16 cellular contexts compared by ENCODE assay signal in genomic region chr1:47188901-47189785, GRCh38. TPM values are rescaled to one million over a fixed set of nuclear protein-coding genes. Genes with fewer than 3 reads are reported as not detected.
DNase-seq lines count a peak whose midpoint lies in the region; ATAC-seq, FAIRE-seq and TF ChIP-seq lines count a peak whose summit lies in the region.
"Had no signal": no experiment of that assay in that cellular context is flagged by ENCODE, and none has a peak within 500 bp of the region (broad histone marks: within the 10 kb centered on the region; RNA-seq: fewer than 3 reads in every experiment).

No MANE protein-coding gene starts in this region.

- no peaks in the 10 kb centered on the region for H3K79me2 ChIP-seq in K562 (ENCODE audit: control insufficient read depth, insufficient read depth, low read length)
- no peaks in the 10 kb centered on the region for H3K79me2 ChIP-seq in HepG2 (ENCODE audit: insufficient read depth, low read length)

- H3K27me3 ChIP-seq in K562 (ENCODE audit: control insufficient read depth in 2 of 2, insufficient read depth in 2 of 2, low read length in 2 of 2): no peaks in the 10 kb centered on the region
- no peaks in the 10 kb centered on the region for H3K27me3 ChIP-seq in HepG2 (ENCODE audit: control insufficient read depth in 1 of 2, insufficient read depth in 2 of 2, low read length in 2 of 2)
- no peaks in the 10 kb centered on the region for H3K27me3 ChIP-seq in skeletal muscle tissue (ENCODE audit: control insufficient read depth in 3 of 3, insufficient read depth in 3 of 3, low read length in 3 of 3)
- H3K27me3 ChIP-seq: SJSA1 had no signal

- BruUV-seq in K562 (replicated peaks; lab: Mats Ljungman, UMichigan) (no TSS peak), HepG2 (replicated peaks; lab: Mats Ljungman, UMichigan) (no TSS peak)

- no peak for TF ChIP-seq CTCF in C4-2B (conservative IDR thresholded peaks at IDR 0.05)
- TF ChIP-seq CTCF in K562 (IDR thresholded peaks at IDR 0.05 in 2 of 3, conservative IDR thresholded peaks at IDR 0.05 in 1 of 3; ENCODE audit: insufficient read depth in 2 of 3, low read depth in 1 of 3, low read length in 3 of 3): no peak
- no peak for TF ChIP-seq CTCF in HepG2 (CRISPR knock-in tag; IDR thresholded peaks at IDR 0.05)

- peak overlapping the region; percentile 71 for H3K27ac ChIP-seq in C4-2B
- H3K27ac ChIP-seq in K562 (ENCODE audit: extremely low read depth, low read depth, low read length): no peak overlapping the region
- H3K27ac ChIP-seq in HepG2 (ENCODE audit: extremely low read length, insufficient read depth, low read length): no peak overlapping the region
- peak overlapping the region; percentile 46 for H3K27ac ChIP-seq in skeletal muscle tissue (ENCODE audit: low read depth, low read length)
- H3K27ac ChIP-seq: SJSA1 had no signal

- no peaks in the 10 kb centered on the region for H3K9me3 ChIP-seq in K562 (replicated peaks; ENCODE audit: control insufficient read depth, insufficient read depth, low read depth, low read length)
- no peaks in the 10 kb centered on the region for H3K9me3 ChIP-seq in HepG2 (ENCODE audit: low read length)
- no peaks in the 10 kb centered on the region for H3K9me3 ChIP-seq in skeletal muscle tissue (ENCODE audit: control insufficient read depth in 3 of 3, low read length in 3 of 3)
- H3K9me3 ChIP-seq: SJSA1 had no signal

- TF ChIP-seq EP300 in K562 (IDR thresholded peaks at IDR 0.05; ENCODE audit: low read length) (no peak), HepG2 (IDR thresholded peaks at IDR 0.05; ENCODE audit: low read depth in 2 of 2, low read length in 2 of 2) (no peak), HepG2 (CRISPR knock-in tag; IDR thresholded peaks at IDR 0.05; ENCODE audit: borderline replicate concordance) (no peak)

- no peaks in the 10 kb centered on the region for H3K36me3 Mint-ChIP-seq in T-helper 2 cell treated with Interferon-gamma antibody and Interleukin-4, amounts not matched to agents 5 μg/mL and 100 μg/mL, for 36 hours (ENCODE audit: low read depth)

- H3K4me3 Mint-ChIP-seq in T-helper 2 cell treated with Interferon-gamma antibody and Interleukin-4, amounts not matched to agents 5 μg/mL and 100 μg/mL, for 36 hours: no peak overlapping the region

- no peaks in the 10 kb centered on the region for H3K9me1 ChIP-seq in K562 (ENCODE audit: control insufficient read depth, insufficient read depth, low read length)

- in situ Hi-C loops in K562 (cut with MboI): loop anchor here (10.0 kb wide), 1 partner anchor 516 kb away; no protein-coding TSS in a partner anchor
- in situ Hi-C loops in HepG2 (cut with HindIII; ENCODE audit: extremely low pct_ligation_motif_present, low pct_unique_long_range_greater_than_20kb): loop anchor here (25.0 kb wide), 1 partner anchor 523 kb away; no protein-coding TSS in a partner anchor

- intact Hi-C loops in K562 (cut with micrococcal nuclease): no loop called here
- intact Hi-C loops in HepG2 (cut with micrococcal nuclease; ENCODE audit: unreplicated experiment): no loop called here

- H3K9me3 Mint-ChIP-seq in T-helper 2 cell treated with Interferon-gamma antibody and Interleukin-4, amounts not matched to agents 5 μg/mL and 100 μg/mL, for 36 hours: no peaks in the 10 kb centered on the region

- no peak for FAIRE-seq in K562 (lab: Jason Lieb, UNC)
- no peak for FAIRE-seq in HepG2 (lab: Jason Lieb, UNC)
- FAIRE-seq: TTC549 had no signal

- CTCF ChIA-PET in K562 (lab: Yijun Ruan, JAX; ENCODE audit: low intra/inter-chr PET ratio): no interaction called here
- CTCF ChIA-PET in HepG2 (lab: Yijun Ruan, JAX; ENCODE audit: low intra/inter-chr PET ratio, low total read pairs): no interaction called here

- H3K4me3 ChIP-seq in K562 (no peak overlapping the region), HepG2 (replicated peaks in 1 of 3; ENCODE audit: insufficient read depth in 1 of 3, low read depth in 2 of 3, low read length in 3 of 3) (no peak overlapping the region), skeletal muscle tissue (ENCODE audit: low read length in 3 of 3) (no peak overlapping the region)
- H3K4me3 ChIP-seq: SJSA1 had no signal

- TF ChIP-seq RAD21 in K562 (CRISPR knock-in tag; conservative IDR thresholded peaks at IDR 0.05 in 1 of 2, IDR thresholded peaks at IDR 0.05 in 1 of 2) (no peak), HepG2 (CRISPR knock-in tag; IDR thresholded peaks at IDR 0.05) (no peak)

- H3K36me3 ChIP-seq in K562 (ENCODE audit: control insufficient read depth, insufficient read depth, low read length): no peaks in the 10 kb centered on the region
- no peaks in the 10 kb centered on the region for H3K36me3 ChIP-seq in HepG2 (replicated peaks in 1 of 2; ENCODE audit: control insufficient read depth in 1 of 2, insufficient read depth in 2 of 2, low read length in 2 of 2)
- H3K36me3 ChIP-seq in skeletal muscle tissue (ENCODE audit: control insufficient read depth in 3 of 3, insufficient read depth in 3 of 3, low read length in 3 of 3): no peaks in the 10 kb centered on the region
- H3K36me3 ChIP-seq: SJSA1 had no signal

- ATAC-seq in K562 (no peak), HepG2 (no peak)

- H3K4me1 Mint-ChIP-seq in T-helper 2 cell treated with Interferon-gamma antibody and Interleukin-4, amounts not matched to agents 5 μg/mL and 100 μg/mL, for 36 hours (ENCODE audit: low read depth): peaks cover 1% of the 10 kb centered on the region

- H3K9ac ChIP-seq in K562 (ENCODE audit: insufficient read depth in 1 of 2, low read depth in 2 of 2, low read length in 2 of 2) (peak overlapping the region; percentile 31 to 87; a peak in 2 of 4 replicates), HepG2 (ENCODE audit: insufficient read depth, low read depth, low read length) (no peak overlapping the region), skeletal muscle tissue (ENCODE audit: low read depth in 1 of 3, low read length in 3 of 3) (peak overlapping the region in 1 of 3 donors; percentile 12)

- H4K20me1 ChIP-seq in K562 (replicated peaks; ENCODE audit: control insufficient read depth, insufficient read depth, low read length) (no peaks in the 10 kb centered on the region), HepG2 (ENCODE audit: insufficient read depth, low read length) (no peaks in the 10 kb centered on the region)

- H3K27ac Mint-ChIP-seq in T-helper 2 cell treated with Interferon-gamma antibody and Interleukin-4, amounts not matched to agents 5 μg/mL and 100 μg/mL, for 36 hours: no peak overlapping the region

- WGBS in K562 (ENCODE audit: insufficient coverage, low coverage, missing lambda C conversion rate): 60% methylated on average over 7 of the region's 7 CpGs
- WGBS in HepG2 (ENCODE audit: low lambda C conversion rate): 65% methylated on average over 5 of the region's 7 CpGs

- H2AFZ ChIP-seq in K562 (ENCODE audit: low read depth, low read length): peak overlapping the region; percentile 25
- H2AFZ ChIP-seq in HepG2 (ENCODE audit: low read length): no peak overlapping the region

- H3K4me2 ChIP-seq in K562 (ENCODE audit: insufficient read depth, low read length) (no peak overlapping the region), HepG2 (ENCODE audit: low read depth, low read length) (no peak overlapping the region)

- POLR2A ChIA-PET in K562 (lab: Yijun Ruan, JAX): interaction anchor here (0.8 to 1.7 kb wide), 11 partner anchors 8 to 249 kb away, joined by 3 to 15 read pairs (median 5); partner anchors contain the start of gene FOXD2
- POLR2A ChIA-PET in HepG2 (lab: Yijun Ruan, JAX): interaction anchor here (8.3 kb wide), 1 partner anchor 8 kb away, joined by 168 read pairs; no protein-coding TSS in a partner anchor

- peaks cover 42 to 71% of the 10 kb centered on the region in 2 experiments for H3K4me1 ChIP-seq in K562 (replicated peaks in 1 of 2; ENCODE audit: control insufficient read depth in 2 of 2, insufficient read depth in 2 of 2, low read length in 2 of 2)
- H3K4me1 ChIP-seq in HepG2 (ENCODE audit: insufficient read depth, low read length): peaks cover 93% of the 10 kb centered on the region
- H3K4me1 ChIP-seq in skeletal muscle tissue (ENCODE audit: control insufficient read depth in 3 of 3, insufficient read depth in 3 of 3, low read length in 3 of 3): peaks cover 24 to 38% (median 26%) of the 10 kb centered on the region in 3 donors

- no peak for TF ChIP-seq POLR2A in K562 (conservative IDR thresholded peaks at IDR 0.05)
- no peak for TF ChIP-seq POLR2A in HepG2 (IDR thresholded peaks at IDR 0.05; ENCODE audit: insufficient read depth in 1 of 2, low read depth in 2 of 2, low read length in 2 of 2)

- DNase-seq in K562 (ENCODE audit: extremely low read depth in 1 of 4, low spot score in 3 of 4) (no peak), HepG2 (ENCODE audit: low spot score) (no peak), activated gamma-delta T cell (lab: John Stamatoyannopoulos, UW) (no peak), SW 1271 (lab: John Stamatoyannopoulos, UW) (no peak)
- DNase-seq in stimulated activated CD4-positive, alpha-beta T cell treated with anti-CD3 and anti-CD28 coated beads, Interleukin-4, amount 100 ng/mL, for 24 hours: no peak
- DNase-seq in T-helper 2 cell treated with Interferon-gamma antibody and Interleukin-4, amounts not matched to agents 5 μg/mL and 100 μg/mL, for 36 hours (ENCODE audit: low spot score): no peak
- DNase-seq: activated CD4-positive, alpha-beta T cell treated with anti-CD3 and anti-CD28 coated beads, Interleukin-2, amount 50 U/mL, for 4 hours; dermis blood vessel endothelial cell; NCI-H1694 had no signal

- peaks cover 4% of the 10 kb centered on the region for H3K27me3 Mint-ChIP-seq in T-helper 2 cell treated with Interferon-gamma antibody and Interleukin-4, amounts not matched to agents 5 μg/mL and 100 μg/mL, for 36 hours (ENCODE audit: low read depth)

RNA-seq across cellular contexts. Expression of gene PDZK1IP1, which starts 0.7 kb away (rescaled TPM):
- total RNA-seq in K562 (2011; cell fraction: chromatin; rRNA removed; ENCODE audit: low replicate concordance): 0.74 and 1.0 TPM in 2 replicates
- 0.92 and 1.2 TPM in 2 replicates for total RNA-seq in K562 (2011; cell fraction: nucleolus; rRNA removed)
- 1.1 and 1.2 TPM in 2 replicates for total RNA-seq in K562 (2011; cell fraction: nucleoplasm; rRNA removed)
- total RNA-seq in K562 (2014; rRNA removed): 0.33 and 0.59 TPM in 2 replicates
- total RNA-seq in K562 (2014; rRNA removed; fragmentation: Illumina TruSeq; extraction: Trizol): not detected in 2 replicates
- not detected in 2 replicates for total RNA-seq in K562 (2015; rRNA removed; fragmentation: Illumina TruSeq; extraction: Trizol)
- total RNA-seq in K562 (2021): 0.33 and 0.49 TPM in 2 replicates
- polyA plus RNA-seq in K562 (2011; rRNA removed): 0.17 and 0.64 TPM in 2 replicates
- polyA plus RNA-seq in K562 (2011; cell fraction: cytosol; rRNA removed): 0.68 and 1.0 TPM in 2 replicates
- 0.73 and 1.3 TPM in 2 replicates for polyA plus RNA-seq in K562 (2011; cell fraction: nucleus; rRNA removed)
- polyA plus RNA-seq in K562 (2012): 0.48 and 0.66 TPM in 2 replicates
- polyA plus RNA-seq in K562 (2014; fragmentation: Illumina TruSeq; extraction: Trizol): 0.32 and 0.68 TPM in 2 replicates
- polyA plus RNA-seq in K562 (2014; fragmentation: Nextera tagmentation; extraction: Ambion mirVana): under 1 TPM; 0.45 to 0.55 TPM
- 0.32 and 0.53 TPM in 2 replicates for polyA plus RNA-seq in K562 (2014; rRNA removed)
- polyA minus RNA-seq in K562 (2011; rRNA and poly(A)+ RNA removed): not detected in 2 replicates
- not detected in 2 replicates for polyA minus RNA-seq in K562 (2011; cell fraction: cytosol; rRNA and poly(A)+ RNA removed)
- polyA minus RNA-seq in K562 (2011; cell fraction: nucleus; rRNA and poly(A)+ RNA removed): not detected in 2 replicates
- 0.24 TPM in 1 of 2 replicates, not detected in the other for total RNA-seq in HepG2 (2016; rRNA removed; fragmentation: Illumina TruSeq; extraction: Trizol)
- total RNA-seq in HepG2 (2016; cell fraction: cytosol; rRNA removed; fragmentation: Illumina TruSeq; extraction: Trizol; ENCODE audit: low read depth): not detected in 2 replicates
- total RNA-seq in HepG2 (2016; cell fraction: insoluble cytoplasmic fraction; rRNA removed; fragmentation: Illumina TruSeq; extraction: Trizol): 0.25 and 0.35 TPM in 2 replicates
- not detected in 2 replicates for total RNA-seq in HepG2 (2016; cell fraction: membrane; rRNA removed; fragmentation: Illumina TruSeq; extraction: Trizol)
- not detected in 2 replicates for total RNA-seq in HepG2 (2016; cell fraction: nucleus; rRNA removed; fragmentation: Illumina TruSeq; extraction: Trizol)
- 1.6 TPM in 2 replicates for polyA plus RNA-seq in HepG2 (2011; rRNA removed)
- 1.1 and 2.0 TPM in 2 replicates for polyA plus RNA-seq in HepG2 (2011; cell fraction: cytosol; rRNA removed)
- 0.64 and 0.80 TPM in 2 replicates for polyA plus RNA-seq in HepG2 (2011; cell fraction: nucleus; rRNA removed)
- polyA plus RNA-seq in HepG2 (2012): 2.0 and 2.5 TPM in 2 replicates
- polyA plus RNA-seq in HepG2 (2016; cell fraction: cytosol; fragmentation: Illumina TruSeq; extraction: Trizol; ENCODE audit: low read depth): 0.17 and 0.35 TPM in 2 replicates
- 0.29 TPM in 1 of 2 replicates, not detected in the other for polyA plus RNA-seq in HepG2 (2016; cell fraction: insoluble cytoplasmic fraction; fragmentation: Illumina TruSeq; extraction: Trizol; ENCODE audit: low read depth)
- 0.27 and 0.50 TPM in 2 replicates for polyA plus RNA-seq in HepG2 (2016; cell fraction: membrane; fragmentation: Illumina TruSeq; extraction: Trizol; ENCODE audit: low read depth)
- polyA plus RNA-seq in HepG2 (2016; cell fraction: nucleus; fragmentation: Illumina TruSeq; extraction: Trizol; ENCODE audit: insufficient read depth, low read depth): not detected in 2 replicates
- 0.46 TPM in 1 of 2 replicates, not detected in the other for polyA minus RNA-seq in HepG2 (2011; rRNA and poly(A)+ RNA removed; ENCODE audit: low replicate concordance)
- 1.1 TPM in 1 of 2 replicates, not detected in the other for polyA minus RNA-seq in HepG2 (2011; cell fraction: cytosol; rRNA and poly(A)+ RNA removed)
- not detected in 2 replicates for polyA minus RNA-seq in HepG2 (2011; cell fraction: nucleus; rRNA and poly(A)+ RNA removed)
- not detected for total RNA-seq in skeletal muscle tissue
- total RNA-seq: lung microvascular endothelial cell, NCI-H460, SJSA1 had no signal

RNA-seq across cellular contexts. Expression of gene TAL1, which starts 42.9 kb away (rescaled TPM):
- total RNA-seq in K562 (2011; cell fraction: chromatin; rRNA removed; ENCODE audit: low replicate concordance): 80.8 and 102 TPM in 2 replicates
- 96.7 and 104 TPM in 2 replicates for total RNA-seq in K562 (2011; cell fraction: nucleolus; rRNA removed)
- 105 and 124 TPM in 2 replicates for total RNA-seq in K562 (2011; cell fraction: nucleoplasm; rRNA removed)
- total RNA-seq in K562 (2014; rRNA removed) (59.7 and 103 TPM in 2 replicates), K562 (2014; rRNA removed; fragmentation: Illumina TruSeq; extraction: Trizol) (67.6 and 79.8 TPM in 2 replicates), K562 (2015; rRNA removed; fragmentation: Illumina TruSeq; extraction: Trizol) (63.5 and 68.1 TPM in 2 replicates), K562 (2021) (76.5 and 81.3 TPM in 2 replicates), HepG2 (2016; rRNA removed; fragmentation: Illumina TruSeq; extraction: Trizol) (not detected in 2 replicates), skeletal muscle tissue (3.1 TPM)
- polyA plus RNA-seq in K562 (2011; rRNA removed) (51.1 and 53.3 TPM in 2 replicates), K562 (2014; fragmentation: Illumina TruSeq; extraction: Trizol) (72.3 and 106 TPM in 2 replicates), K562 (2014; fragmentation: Nextera tagmentation; extraction: Ambion mirVana) (10 to 100 TPM; 18.5 to 22.9 TPM), K562 (2014; rRNA removed) (42.7 and 49.5 TPM in 2 replicates), HepG2 (2011; rRNA removed) (0.05 and 0.07 TPM in 2 replicates)
- polyA plus RNA-seq in K562 (2011; cell fraction: cytosol; rRNA removed): 34.3 and 44.4 TPM in 2 replicates
- polyA plus RNA-seq in K562 (2011; cell fraction: nucleus; rRNA removed): 78.7 and 92.4 TPM in 2 replicates
- 53.0 and 55.6 TPM in 2 replicates for polyA plus RNA-seq in K562 (2012)
- polyA minus RNA-seq in K562 (2011; rRNA and poly(A)+ RNA removed): 55.7 and 60.3 TPM in 2 replicates
- polyA minus RNA-seq in K562 (2011; cell fraction: cytosol; rRNA and poly(A)+ RNA removed): 37.3 and 64.4 TPM in 2 replicates
- 55.6 and 91.2 TPM in 2 replicates for polyA minus RNA-seq in K562 (2011; cell fraction: nucleus; rRNA and poly(A)+ RNA removed)
- total RNA-seq in HepG2 (2016; cell fraction: cytosol; rRNA removed; fragmentation: Illumina TruSeq; extraction: Trizol; ENCODE audit: low read depth): not detected in 2 replicates
- total RNA-seq in HepG2 (2016; cell fraction: insoluble cytoplasmic fraction; rRNA removed; fragmentation: Illumina TruSeq; extraction: Trizol): not detected in 2 replicates
- total RNA-seq in HepG2 (2016; cell fraction: membrane; rRNA removed; fragmentation: Illumina TruSeq; extraction: Trizol): not detected in 2 replicates
- not detected in 2 replicates for total RNA-seq in HepG2 (2016; cell fraction: nucleus; rRNA removed; fragmentation: Illumina TruSeq; extraction: Trizol)
- 0.01 and 0.05 TPM in 2 replicates for polyA plus RNA-seq in HepG2 (2011; cell fraction: cytosol; rRNA removed)
- 0.09 and 0.10 TPM in 2 replicates for polyA plus RNA-seq in HepG2 (2011; cell fraction: nucleus; rRNA removed)
- 0.11 and 0.13 TPM in 2 replicates for polyA plus RNA-seq in HepG2 (2012)
- polyA plus RNA-seq in HepG2 (2016; cell fraction: cytosol; fragmentation: Illumina TruSeq; extraction: Trizol; ENCODE audit: low read depth): not detected in 2 replicates
- polyA plus RNA-seq in HepG2 (2016; cell fraction: insoluble cytoplasmic fraction; fragmentation: Illumina TruSeq; extraction: Trizol; ENCODE audit: low read depth): not detected in 2 replicates
- not detected in 2 replicates for polyA plus RNA-seq in HepG2 (2016; cell fraction: membrane; fragmentation: Illumina TruSeq; extraction: Trizol; ENCODE audit: low read depth)
- polyA plus RNA-seq in HepG2 (2016; cell fraction: nucleus; fragmentation: Illumina TruSeq; extraction: Trizol; ENCODE audit: insufficient read depth, low read depth): not detected in 2 replicates
- polyA minus RNA-seq in HepG2 (2011; rRNA and poly(A)+ RNA removed; ENCODE audit: low replicate concordance): 0.26 TPM in 1 of 2 replicates, not detected in the other
- polyA minus RNA-seq in HepG2 (2011; cell fraction: cytosol; rRNA and poly(A)+ RNA removed): not detected in 2 replicates
- not detected in 2 replicates for polyA minus RNA-seq in HepG2 (2011; cell fraction: nucleus; rRNA and poly(A)+ RNA removed)
- total RNA-seq: HT-29, NCI-H460, SJSA1 had no signal

RNA-seq across cellular contexts. Expression of gene CYP4A22, which starts 51.9 kb away (rescaled TPM):
- not detected in 2 replicates for total RNA-seq in K562 (2011; cell fraction: chromatin; rRNA removed; ENCODE audit: low replicate concordance)
- not detected in 2 replicates for total RNA-seq in K562 (2011; cell fraction: nucleolus; rRNA removed)
- total RNA-seq in K562 (2011; cell fraction: nucleoplasm; rRNA removed): not detected in 2 replicates
- total RNA-seq in K562 (2014; rRNA removed): not detected in 2 replicates
- not detected in 2 replicates for total RNA-seq in K562 (2014; rRNA removed; fragmentation: Illumina TruSeq; extraction: Trizol)
- not detected in 2 replicates for total RNA-seq in K562 (2015; rRNA removed; fragmentation: Illumina TruSeq; extraction: Trizol)
- total RNA-seq in K562 (2021): 0.07 TPM in 1 of 2 replicates, not detected in the other
- polyA plus RNA-seq in K562 (2011; rRNA removed): not detected in 2 replicates
- not detected in 2 replicates for polyA plus RNA-seq in K562 (2011; cell fraction: cytosol; rRNA removed)
- not detected in 2 replicates for polyA plus RNA-seq in K562 (2011; cell fraction: nucleus; rRNA removed)
- 0.04 TPM in 1 of 2 replicates, not detected in the other for polyA plus RNA-seq in K562 (2012)
- not detected in 2 replicates for polyA plus RNA-seq in K562 (2014; fragmentation: Illumina TruSeq; extraction: Trizol)
- not detected for polyA plus RNA-seq in K562 (2014; fragmentation: Nextera tagmentation; extraction: Ambion mirVana)
- not detected in 2 replicates for polyA plus RNA-seq in K562 (2014; rRNA removed)
- not detected in 2 replicates for polyA minus RNA-seq in K562 (2011; rRNA and poly(A)+ RNA removed)
- polyA minus RNA-seq in K562 (2011; cell fraction: cytosol; rRNA and poly(A)+ RNA removed): not detected in 2 replicates
- polyA minus RNA-seq in K562 (2011; cell fraction: nucleus; rRNA and poly(A)+ RNA removed): not detected in 2 replicates
- total RNA-seq in HepG2 (2016; rRNA removed; fragmentation: Illumina TruSeq; extraction: Trizol): not detected in 2 replicates
- not detected in 2 replicates for total RNA-seq in HepG2 (2016; cell fraction: cytosol; rRNA removed; fragmentation: Illumina TruSeq; extraction: Trizol; ENCODE audit: low read depth)
- total RNA-seq in HepG2 (2016; cell fraction: insoluble cytoplasmic fraction; rRNA removed; fragmentation: Illumina TruSeq; extraction: Trizol): not detected in 2 replicates
- not detected in 2 replicates for total RNA-seq in HepG2 (2016; cell fraction: membrane; rRNA removed; fragmentation: Illumina TruSeq; extraction: Trizol)
- total RNA-seq in HepG2 (2016; cell fraction: nucleus; rRNA removed; fragmentation: Illumina TruSeq; extraction: Trizol): not detected in 2 replicates
- polyA plus RNA-seq in HepG2 (2011; rRNA removed): not detected in 2 replicates
- not detected in 2 replicates for polyA plus RNA-seq in HepG2 (2011; cell fraction: cytosol; rRNA removed)
- not detected in 2 replicates for polyA plus RNA-seq in HepG2 (2011; cell fraction: nucleus; rRNA removed)
- polyA plus RNA-seq in HepG2 (2012): 0.08 TPM in 1 of 2 replicates, not detected in the other
- polyA plus RNA-seq in HepG2 (2016; cell fraction: cytosol; fragmentation: Illumina TruSeq; extraction: Trizol; ENCODE audit: low read depth): not detected in 2 replicates
- polyA plus RNA-seq in HepG2 (2016; cell fraction: insoluble cytoplasmic fraction; fragmentation: Illumina TruSeq; extraction: Trizol; ENCODE audit: low read depth): not detected in 2 replicates
- not detected in 2 replicates for polyA plus RNA-seq in HepG2 (2016; cell fraction: membrane; fragmentation: Illumina TruSeq; extraction: Trizol; ENCODE audit: low read depth)
- polyA plus RNA-seq in HepG2 (2016; cell fraction: nucleus; fragmentation: Illumina TruSeq; extraction: Trizol; ENCODE audit: insufficient read depth, low read depth): not detected in 2 replicates
- 0.07 TPM in 1 of 2 replicates, not detected in the other for polyA minus RNA-seq in HepG2 (2011; rRNA and poly(A)+ RNA removed; ENCODE audit: low replicate concordance)
- not detected in 2 replicates for polyA minus RNA-seq in HepG2 (2011; cell fraction: cytosol; rRNA and poly(A)+ RNA removed)
- polyA minus RNA-seq in HepG2 (2011; cell fraction: nucleus; rRNA and poly(A)+ RNA removed): not detected in 2 replicates
- not detected for total RNA-seq in skeletal muscle tissue
- total RNA-seq: dermis blood vessel endothelial cell, HT-29, lung microvascular endothelial cell, NCI-H460, SJSA1 had no signal

Comparison
In these comparisons a context has a peak if more than half of its experiments do, and no peak if none do; other contexts are left out.
1. H3K27ac ChIP-seq: peak in C4-2B (single experiment) and skeletal muscle tissue (single experiment); none in K562 (single experiment) and HepG2 (single experiment).
2. RNA of gene TAL1, which starts 42.9 kb away (total RNA-seq): 59.7 to 124 TPM in K562; 3.1 TPM in skeletal muscle tissue (single experiment) and not detected in HepG2; every median in the first group is over 10 times any median in the second.